ENCODE assay signal across 1 cellular context in the genomic region with DNA sequence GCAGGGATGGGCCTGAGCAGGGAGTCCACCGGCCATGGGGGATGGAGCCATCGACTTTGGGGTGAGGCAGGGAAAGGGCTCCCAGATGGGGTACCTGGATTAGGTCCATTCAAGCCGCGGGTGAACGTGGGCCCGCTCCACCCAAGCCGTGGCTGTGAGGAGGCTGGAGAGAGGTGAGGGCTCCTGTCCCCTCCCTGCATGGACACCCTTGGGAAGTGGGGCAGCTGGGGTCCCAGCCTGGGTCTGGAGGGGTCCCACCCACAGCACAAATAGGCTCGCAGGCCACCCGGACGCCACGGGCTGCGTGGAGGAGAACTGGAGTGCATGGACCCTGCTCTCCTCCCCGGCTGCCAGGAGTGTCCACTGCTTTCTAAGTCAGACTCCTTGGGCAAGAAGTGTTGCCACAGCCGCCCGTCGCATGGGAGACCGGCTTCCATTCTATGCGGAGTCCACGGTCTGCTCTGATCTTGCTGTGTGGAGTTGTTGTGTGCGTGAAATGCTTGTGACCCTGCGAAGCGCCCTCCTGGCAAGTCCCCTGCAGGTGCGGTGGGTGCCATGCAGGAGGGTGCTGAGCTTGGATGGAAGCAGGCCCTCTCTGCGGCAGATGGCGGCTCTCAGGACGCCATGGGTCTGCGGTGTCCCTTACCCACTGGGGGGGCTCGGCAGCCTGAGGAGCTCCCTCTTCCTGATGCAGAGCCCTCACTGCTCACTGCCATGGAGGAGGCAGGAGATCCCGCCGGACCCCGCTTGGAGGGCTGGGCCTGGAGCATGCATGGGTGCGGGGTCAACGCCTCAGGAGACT.
TF ChIP-seq lines count a peak whose summit lies in the region.

No MANE protein-coding gene starts in this region.

TF ChIP-seq in SK-N-SH, 30 proteins besides CTCF, POLR2A, EP300 and RAD21:
- TF ChIP-seq, protein P1, sequence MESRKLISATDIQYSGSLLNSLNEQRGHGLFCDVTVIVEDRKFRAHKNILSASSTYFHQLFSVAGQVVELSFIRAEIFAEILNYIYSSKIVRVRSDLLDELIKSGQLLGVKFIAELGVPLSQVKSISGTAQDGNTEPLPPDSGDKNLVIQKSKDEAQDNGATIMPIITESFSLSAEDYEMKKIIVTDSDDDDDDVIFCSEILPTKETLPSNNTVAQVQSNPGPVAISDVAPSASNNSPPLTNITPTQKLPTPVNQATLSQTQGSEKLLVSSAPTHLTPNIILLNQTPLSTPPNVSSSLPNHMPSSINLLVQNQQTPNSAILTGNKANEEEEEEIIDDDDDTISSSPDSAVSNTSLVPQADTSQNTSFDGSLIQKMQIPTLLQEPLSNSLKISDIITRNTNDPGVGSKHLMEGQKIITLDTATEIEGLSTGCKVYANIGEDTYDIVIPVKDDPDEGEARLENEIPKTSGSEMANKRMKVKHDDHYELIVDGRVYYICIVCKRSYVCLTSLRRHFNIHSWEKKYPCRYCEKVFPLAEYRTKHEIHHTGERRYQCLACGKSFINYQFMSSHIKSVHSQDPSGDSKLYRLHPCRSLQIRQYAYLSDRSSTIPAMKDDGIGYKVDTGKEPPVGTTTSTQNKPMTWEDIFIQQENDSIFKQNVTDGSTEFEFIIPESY (IDR thresholded peaks at IDR 0.05; ENCODE audit: borderline replicate concordance, low read depth) = no peak
- TF ChIP-seq NRF1 (IDR thresholded peaks at IDR 0.05; ENCODE audit: low read depth, low read length) (no peak), SMC3 (IDR thresholded peaks at IDR 0.05; ENCODE audit: low read depth, low read length) (no peak), YY1 (IDR thresholded peaks at IDR 0.05; ENCODE audit: low read depth) (no peak), RXRA (IDR thresholded peaks at IDR 0.05; ENCODE audit: borderline replicate concordance, low read depth) (no peak), TCF12 (IDR thresholded peaks at IDR 0.05) (no peak), FOSL2 (IDR thresholded peaks at IDR 0.05; ENCODE audit: borderline replicate concordance, low read depth) (no peak), EZH2phosphoT487 (IDR thresholded peaks at IDR 0.05; ENCODE audit: borderline replicate concordance, low read depth) (no peak), GATA2 (CRISPR knock-in tag; IDR thresholded peaks at IDR 0.05) (no peak), TEAD4 (IDR thresholded peaks at IDR 0.05; ENCODE audit: borderline replicate concordance, insufficient read depth) (no peak), FOXM1 (IDR thresholded peaks at IDR 0.05; ENCODE audit: low read depth) (no peak)
- TF ChIP-seq, protein P2, sequence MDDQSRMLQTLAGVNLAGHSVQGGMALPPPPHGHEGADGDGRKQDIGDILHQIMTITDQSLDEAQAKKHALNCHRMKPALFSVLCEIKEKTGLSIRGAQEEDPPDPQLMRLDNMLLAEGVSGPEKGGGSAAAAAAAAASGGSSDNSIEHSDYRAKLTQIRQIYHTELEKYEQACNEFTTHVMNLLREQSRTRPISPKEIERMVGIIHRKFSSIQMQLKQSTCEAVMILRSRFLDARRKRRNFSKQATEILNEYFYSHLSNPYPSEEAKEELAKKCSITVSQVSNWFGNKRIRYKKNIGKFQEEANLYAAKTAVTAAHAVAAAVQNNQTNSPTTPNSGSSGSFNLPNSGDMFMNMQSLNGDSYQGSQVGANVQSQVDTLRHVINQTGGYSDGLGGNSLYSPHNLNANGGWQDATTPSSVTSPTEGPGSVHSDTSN (IDR thresholded peaks at IDR 0.05) = no peak
- TF ChIP-seq, protein P3, sequence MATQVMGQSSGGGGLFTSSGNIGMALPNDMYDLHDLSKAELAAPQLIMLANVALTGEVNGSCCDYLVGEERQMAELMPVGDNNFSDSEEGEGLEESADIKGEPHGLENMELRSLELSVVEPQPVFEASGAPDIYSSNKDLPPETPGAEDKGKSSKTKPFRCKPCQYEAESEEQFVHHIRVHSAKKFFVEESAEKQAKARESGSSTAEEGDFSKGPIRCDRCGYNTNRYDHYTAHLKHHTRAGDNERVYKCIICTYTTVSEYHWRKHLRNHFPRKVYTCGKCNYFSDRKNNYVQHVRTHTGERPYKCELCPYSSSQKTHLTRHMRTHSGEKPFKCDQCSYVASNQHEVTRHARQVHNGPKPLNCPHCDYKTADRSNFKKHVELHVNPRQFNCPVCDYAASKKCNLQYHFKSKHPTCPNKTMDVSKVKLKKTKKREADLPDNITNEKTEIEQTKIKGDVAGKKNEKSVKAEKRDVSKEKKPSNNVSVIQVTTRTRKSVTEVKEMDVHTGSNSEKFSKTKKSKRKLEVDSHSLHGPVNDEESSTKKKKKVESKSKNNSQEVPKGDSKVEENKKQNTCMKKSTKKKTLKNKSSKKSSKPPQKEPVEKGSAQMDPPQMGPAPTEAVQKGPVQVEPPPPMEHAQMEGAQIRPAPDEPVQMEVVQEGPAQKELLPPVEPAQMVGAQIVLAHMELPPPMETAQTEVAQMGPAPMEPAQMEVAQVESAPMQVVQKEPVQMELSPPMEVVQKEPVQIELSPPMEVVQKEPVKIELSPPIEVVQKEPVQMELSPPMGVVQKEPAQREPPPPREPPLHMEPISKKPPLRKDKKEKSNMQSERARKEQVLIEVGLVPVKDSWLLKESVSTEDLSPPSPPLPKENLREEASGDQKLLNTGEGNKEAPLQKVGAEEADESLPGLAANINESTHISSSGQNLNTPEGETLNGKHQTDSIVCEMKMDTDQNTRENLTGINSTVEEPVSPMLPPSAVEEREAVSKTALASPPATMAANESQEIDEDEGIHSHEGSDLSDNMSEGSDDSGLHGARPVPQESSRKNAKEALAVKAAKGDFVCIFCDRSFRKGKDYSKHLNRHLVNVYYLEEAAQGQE (IDR thresholded peaks at IDR 0.05; ENCODE audit: low read depth, low read length) = no peak
- TF ChIP-seq, protein P4, sequence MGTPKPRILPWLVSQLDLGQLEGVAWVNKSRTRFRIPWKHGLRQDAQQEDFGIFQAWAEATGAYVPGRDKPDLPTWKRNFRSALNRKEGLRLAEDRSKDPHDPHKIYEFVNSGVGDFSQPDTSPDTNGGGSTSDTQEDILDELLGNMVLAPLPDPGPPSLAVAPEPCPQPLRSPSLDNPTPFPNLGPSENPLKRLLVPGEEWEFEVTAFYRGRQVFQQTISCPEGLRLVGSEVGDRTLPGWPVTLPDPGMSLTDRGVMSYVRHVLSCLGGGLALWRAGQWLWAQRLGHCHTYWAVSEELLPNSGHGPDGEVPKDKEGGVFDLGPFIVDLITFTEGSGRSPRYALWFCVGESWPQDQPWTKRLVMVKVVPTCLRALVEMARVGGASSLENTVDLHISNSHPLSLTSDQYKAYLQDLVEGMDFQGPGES (IDR thresholded peaks at IDR 0.05; ENCODE audit: low read depth, low read length) = no peak
- TF ChIP-seq, protein P5, sequence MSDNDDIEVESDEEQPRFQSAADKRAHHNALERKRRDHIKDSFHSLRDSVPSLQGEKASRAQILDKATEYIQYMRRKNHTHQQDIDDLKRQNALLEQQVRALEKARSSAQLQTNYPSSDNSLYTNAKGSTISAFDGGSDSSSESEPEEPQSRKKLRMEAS (IDR thresholded peaks at IDR 0.05; ENCODE audit: low read depth) = no peak
- TF ChIP-seq, protein P6, sequence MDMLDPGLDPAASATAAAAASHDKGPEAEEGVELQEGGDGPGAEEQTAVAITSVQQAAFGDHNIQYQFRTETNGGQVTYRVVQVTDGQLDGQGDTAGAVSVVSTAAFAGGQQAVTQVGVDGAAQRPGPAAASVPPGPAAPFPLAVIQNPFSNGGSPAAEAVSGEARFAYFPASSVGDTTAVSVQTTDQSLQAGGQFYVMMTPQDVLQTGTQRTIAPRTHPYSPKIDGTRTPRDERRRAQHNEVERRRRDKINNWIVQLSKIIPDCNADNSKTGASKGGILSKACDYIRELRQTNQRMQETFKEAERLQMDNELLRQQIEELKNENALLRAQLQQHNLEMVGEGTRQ (IDR thresholded peaks at IDR 0.05; ENCODE audit: borderline replicate concordance, low read depth, low read length) = no peak
- TF ChIP-seq, protein P7, sequence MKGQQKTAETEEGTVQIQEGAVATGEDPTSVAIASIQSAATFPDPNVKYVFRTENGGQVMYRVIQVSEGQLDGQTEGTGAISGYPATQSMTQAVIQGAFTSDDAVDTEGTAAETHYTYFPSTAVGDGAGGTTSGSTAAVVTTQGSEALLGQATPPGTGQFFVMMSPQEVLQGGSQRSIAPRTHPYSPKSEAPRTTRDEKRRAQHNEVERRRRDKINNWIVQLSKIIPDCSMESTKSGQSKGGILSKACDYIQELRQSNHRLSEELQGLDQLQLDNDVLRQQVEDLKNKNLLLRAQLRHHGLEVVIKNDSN (IDR thresholded peaks at IDR 0.05; ENCODE audit: borderline replicate concordance, low read depth) = no peak
